Comparison of ENCODE assay signal across 22 cellular contexts in the genomic region with DNA sequence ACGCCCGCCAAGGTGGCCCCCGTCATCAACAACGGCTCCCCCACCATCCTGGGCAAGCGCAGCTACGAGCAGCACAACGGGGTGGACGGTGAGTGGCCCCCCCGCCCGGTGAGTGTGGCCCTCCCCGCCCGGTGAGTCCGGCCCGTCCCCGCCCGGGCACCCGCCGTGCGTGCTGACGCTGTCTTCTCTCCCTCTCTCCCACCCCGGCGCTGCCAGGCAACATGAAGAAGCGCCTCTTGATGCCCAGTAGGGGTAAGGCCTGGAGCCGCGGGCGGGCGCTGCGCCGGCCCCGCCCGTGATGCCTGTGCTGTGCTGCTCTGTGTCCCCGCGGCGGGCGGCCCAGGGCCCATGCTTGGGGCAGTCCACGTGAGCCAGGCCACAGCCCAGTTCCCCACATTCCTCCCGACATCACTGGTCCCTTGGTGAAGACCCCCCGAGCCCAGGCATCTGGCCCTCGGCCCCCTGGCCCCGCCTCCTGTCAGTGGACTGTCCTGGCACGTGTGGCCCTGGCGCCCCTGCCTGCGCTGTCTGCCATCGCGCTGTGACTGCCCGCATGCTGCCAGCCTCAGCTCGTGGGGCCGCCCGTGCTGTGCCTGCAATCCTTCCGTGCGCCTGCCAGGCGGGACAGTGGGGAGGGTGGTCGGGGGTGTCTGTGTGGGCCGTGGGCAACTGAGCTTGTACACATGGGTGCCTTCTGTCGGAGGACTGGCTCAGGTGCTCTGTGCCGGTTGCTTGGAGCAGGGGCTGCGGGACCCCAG. TPM values are rescaled to one million over a fixed set of nuclear protein-coding genes. Genes with fewer than 3 reads are reported as not detected.
DNase-seq lines count a peak whose midpoint lies in the region; ATAC-seq and TF ChIP-seq lines count a peak whose summit lies in the region.
"Had no signal": no experiment of that assay in that cellular context is flagged by ENCODE, and none has a peak within 500 bp of the region (broad histone marks: within the 10 kb centered on the region; RNA-seq: fewer than 3 reads in every experiment).

No MANE protein-coding gene starts in this region.

- H3K36me3 Mint-ChIP-seq in CD4-positive, alpha-beta T cell (ENCODE audit: low read depth) = peaks cover 6% of the 10 kb centered on the region

- H3K9me3 ChIP-seq in cardiac muscle cell (ENCODE audit: low read depth) = no peaks in the 10 kb centered on the region
- H3K9me3 ChIP-seq in trophoblast cell (ENCODE audit: insufficient read depth, low read depth, low read length) = peaks cover 3% of the 10 kb centered on the region
- no peaks in the 10 kb centered on the region for H3K9me3 ChIP-seq in effector memory CD4-positive, alpha-beta T cell (ENCODE audit: control insufficient read depth, low read length)
- H3K9me3 ChIP-seq in CD4-positive, alpha-beta T cell (ENCODE audit: control insufficient read depth, low read length) = no peaks in the 10 kb centered on the region
- H3K9me3 ChIP-seq: body of pancreas, colonic mucosa, left lung, testis had no signal

- no peak overlapping the region for H2BK120ac ChIP-seq in trophoblast cell (ENCODE audit: insufficient read depth, low read length, poor library complexity)

- intact Hi-C loops in CD4-positive, alpha-beta T cell (cut with DNase I, micrococcal nuclease) = no loop called here

- H3K4me3 ChIP-seq in cardiac muscle cell (no peak overlapping the region), trophoblast cell (ENCODE audit: low read depth, low read length) (no peak overlapping the region)
- no peak overlapping the region for H3K4me3 ChIP-seq in effector memory CD4-positive, alpha-beta T cell (ENCODE audit: insufficient read depth, low read depth, low read length, poor library complexity, severe bottlenecking)
- H3K4me3 ChIP-seq: body of pancreas, colonic mucosa, left lung, testis had no signal

- no peak for TF ChIP-seq POLR2A in GM18505 (IDR thresholded peaks at IDR 0.05; ENCODE audit: borderline replicate concordance, extremely low read depth, insufficient read depth, insufficient read length)

- ATAC-seq in GM18505 (IDR thresholded peaks at IDR 0.05; ENCODE audit: unreplicated experiment) (no peak), GM18511 (IDR thresholded peaks at IDR 0.05; ENCODE audit: unreplicated experiment) (no peak)
- ATAC-seq in CD4-positive, alpha-beta T cell (ENCODE audit: poor library complexity) = no peak
- ATAC-seq: body of pancreas, WTC11 had no signal

- peaks cover 30% of the 10 kb centered on the region for H3K36me3 ChIP-seq in cardiac muscle cell
- peaks cover 80 to 84% of the 10 kb centered on the region in 2 experiments for H3K36me3 ChIP-seq in trophoblast cell (ENCODE audit: control insufficient read depth in 1 of 2, insufficient read depth in 2 of 2, low read length in 2 of 2)
- H3K36me3 ChIP-seq in effector memory CD4-positive, alpha-beta T cell (ENCODE audit: control insufficient read depth, insufficient read depth, low read length) = peaks cover 36% of the 10 kb centered on the region
- H3K36me3 ChIP-seq: colonic mucosa had no signal

- no CpG with 5 or more reads among the region's 57 CpGs for WGBS in trophoblast cell (ENCODE audit: extremely low coverage, insufficient coverage, insufficient read length)

- peak overlapping the region; percentile 31 for H4K91ac ChIP-seq in trophoblast cell (ENCODE audit: low read depth, low read length)

- no peak overlapping the region for H4K12ac ChIP-seq in trophoblast cell (ENCODE audit: low read depth, low read length)

- no peak overlapping the region for H4K8ac ChIP-seq in trophoblast cell (ENCODE audit: low read depth, low read length)

- no peak overlapping the region for H3K14ac ChIP-seq in trophoblast cell (ENCODE audit: low read length)

- DNase-seq in HT-29 (ENCODE audit: low spot score) (peak; percentile 67), RWPE1 (ENCODE audit: low spot score) (no peak), cardiac muscle cell (ENCODE audit: low read depth in 1 of 2, low spot score in 1 of 2) (no peak), trophoblast cell (no peak)
- no peak for DNase-seq in effector memory CD4-positive, alpha-beta T cell
- DNase-seq in CD4-positive, alpha-beta T cell = no peak
- DNase-seq: activated CD8-positive, alpha-beta memory T cell treated with anti-CD3 and anti-CD28 coated beads, Interleukin-2, amount 50 U/mL, for 4 hours; body of pancreas; CD8-positive, alpha-beta memory T cell; colonic mucosa; DMS153; GF-D8; left lung; NCI-H1092 treated with DMSO at 0.1 percent for 48 hours; NCI-H2081; NK-92 treated with Interleukin-12 subunit alpha and Interleukin-12 subunit beta, amount 100 ng/mL, for 24 hours; stimulated activated CD8-positive, alpha-beta memory T cell treated with anti-CD3 and anti-CD28 coated beads, Interleukin-4, amount 100 ng/mL, for 48 hours; testis had no signal

- H2AK5ac ChIP-seq in trophoblast cell (ENCODE audit: low read length) = no peak overlapping the region

- POLR2A ChIA-PET in RWPE1 (lab: Yijun Ruan, JAX; ENCODE audit: low non-redundant PET) = interaction anchor here (0.6 kb wide), 1 partner anchor 786 kb away, joined by 3 read pairs; no protein-coding TSS in a partner anchor
- POLR2A ChIA-PET in CD4-positive, alpha-beta T cell (lab: Charles Lee) = no interaction called here

- H3K4me1 Mint-ChIP-seq in CD4-positive, alpha-beta T cell (ENCODE audit: low read depth) = no peaks in the 10 kb centered on the region
- H3K4me1 Mint-ChIP-seq: CD8-positive, alpha-beta memory T cell; WTC11 had no signal

- no peak overlapping the region for H3K4me2 ChIP-seq in trophoblast cell (ENCODE audit: low read length)

- no peak overlapping the region for H2AFZ ChIP-seq in trophoblast cell (ENCODE audit: insufficient read depth, low read length, poor library complexity)

- no peak overlapping the region for H2BK5ac ChIP-seq in trophoblast cell (ENCODE audit: low read depth, low read length, poor library complexity)

- no peaks in the 10 kb centered on the region for H3K27me3 ChIP-seq in cardiac muscle cell
- no peaks in the 10 kb centered on the region for H3K27me3 ChIP-seq in trophoblast cell (ENCODE audit: insufficient read depth, low read length)
- H3K27me3 ChIP-seq in effector memory CD4-positive, alpha-beta T cell (replicated peaks; ENCODE audit: control insufficient read depth, insufficient read depth, low read length, poor library complexity, severe bottlenecking) = no peaks in the 10 kb centered on the region
- H3K27me3 ChIP-seq in CD4-positive, alpha-beta T cell (ENCODE audit: control insufficient read depth, insufficient read depth, low read length) = no peaks in the 10 kb centered on the region
- H3K27me3 ChIP-seq: body of pancreas, colonic mucosa, left lung, testis had no signal

- H3K4me1 ChIP-seq in cardiac muscle cell (ENCODE audit: low read depth) = peaks cover 55% of the 10 kb centered on the region
- H3K4me1 ChIP-seq in trophoblast cell (ENCODE audit: control insufficient read depth in 1 of 2, insufficient read depth in 2 of 2, low read length in 2 of 2) = peaks cover 0 to 4% of the 10 kb centered on the region in 2 experiments
- H3K4me1 ChIP-seq in effector memory CD4-positive, alpha-beta T cell (ENCODE audit: control insufficient read depth, insufficient read depth, low read length, poor library complexity, severe bottlenecking) = no peaks in the 10 kb centered on the region
- H3K4me1 ChIP-seq: colonic mucosa had no signal

- TF ChIP-seq CTCF in RWPE1 (conservative IDR thresholded peaks at IDR 0.05; ENCODE audit: low read depth) = no peak
- no peak for TF ChIP-seq CTCF in cardiac muscle cell (IDR thresholded peaks at IDR 0.05; ENCODE audit: low read depth, low read length)
- TF ChIP-seq CTCF in CD4-positive, alpha-beta T cell (IDR thresholded peaks at IDR 0.05) = no peak

- H3K9ac ChIP-seq in trophoblast cell (ENCODE audit: low read length) = no peak overlapping the region

- H3K4me3 Mint-ChIP-seq in CD4-positive, alpha-beta T cell = no peak overlapping the region
- H3K4me3 Mint-ChIP-seq: CD8-positive, alpha-beta memory T cell; T-helper 2 cell treated with Interferon-gamma antibody and Interleukin-4, amounts not matched to agents 5 μg/mL and 100 μg/mL, for 36 hours; WTC11 had no signal

- no peaks in the 10 kb centered on the region for H3K9me3 Mint-ChIP-seq in CD4-positive, alpha-beta T cell
- H3K9me3 Mint-ChIP-seq: CD8-positive, alpha-beta memory T cell; T-helper 2 cell treated with Interferon-gamma antibody and Interleukin-4, amounts not matched to agents 5 μg/mL and 100 μg/mL, for 36 hours; WTC11 had no signal

- no peak overlapping the region for H3K27ac Mint-ChIP-seq in CD4-positive, alpha-beta T cell
- H3K27ac Mint-ChIP-seq: CD8-positive, alpha-beta memory T cell; T-helper 2 cell treated with Interferon-gamma antibody and Interleukin-4, amounts not matched to agents 5 μg/mL and 100 μg/mL, for 36 hours; WTC11 had no signal

- no peak overlapping the region for H3K4ac ChIP-seq in trophoblast cell (ENCODE audit: low read depth, low read length)

- H3K79me2 ChIP-seq in trophoblast cell (ENCODE audit: control insufficient read depth, insufficient read depth, low read length, poor library complexity) = no peaks in the 10 kb centered on the region

- H3K79me1 ChIP-seq in trophoblast cell (ENCODE audit: low read length) = peaks cover 3% of the 10 kb centered on the region

- no peak overlapping the region for H3K23ac ChIP-seq in trophoblast cell (ENCODE audit: low read length)

- H2BK12ac ChIP-seq in trophoblast cell (ENCODE audit: low read length) = no peak overlapping the region

- no peak overlapping the region for H3K18ac ChIP-seq in trophoblast cell (ENCODE audit: low read length)

- H3K27ac ChIP-seq in RWPE1 (peak overlapping the region; percentile 100), cardiac muscle cell (peak overlapping the region; percentile 98), trophoblast cell (ENCODE audit: low read depth, low read length) (no peak overlapping the region)
- no peak overlapping the region for H3K27ac ChIP-seq in effector memory CD4-positive, alpha-beta T cell (ENCODE audit: insufficient read depth, low read length, poor library complexity, severe bottlenecking)
- H3K27ac ChIP-seq in CD4-positive, alpha-beta T cell (ENCODE audit: low read depth, low read length) = no peak overlapping the region
- H3K27ac ChIP-seq: body of pancreas, colonic mucosa, testis had no signal

- H3K27me3 Mint-ChIP-seq in CD4-positive, alpha-beta T cell = no peaks in the 10 kb centered on the region
- H3K27me3 Mint-ChIP-seq: CD8-positive, alpha-beta memory T cell had no signal

- CTCF ChIA-PET in RWPE1 (lab: Yijun Ruan, JAX) = interaction anchor here (0.6 to 1.0 kb wide), 2 partner anchors 14 to 59 kb away, joined by 3 read pairs; no protein-coding TSS in a partner anchor
- CTCF ChIA-PET in CD4-positive, alpha-beta T cell (lab: Charles Lee) = interaction anchor here (1.5 kb wide), 1 partner anchor 18 kb away, joined by 4 read pairs; no protein-coding TSS in a partner anchor

RNA-seq across cellular contexts. Expression of gene CRIP2, which starts 8.0 kb away (rescaled TPM):
- total RNA-seq in HT-29 (2014; rRNA removed; shearing (Covaris generic)) = 267 and 274 TPM in 2 replicates
- total RNA-seq in cardiac muscle cell = 804 and 1,173 TPM in 2 replicates
- polyA plus RNA-seq in cardiac muscle cell = 1,364 and 1,845 TPM in 2 replicates
- polyA plus RNA-seq in trophoblast cell (2013) = 85.1 and 90.0 TPM in 2 replicates
- 10 to 100 TPM; 62.5 to 68.3 TPM for total RNA-seq in CD4-positive, alpha-beta T cell

RNA-seq across cellular contexts. Expression of gene CRIP1, which starts 20.0 kb away (rescaled TPM):
- total RNA-seq in HT-29 (2014; rRNA removed; shearing (Covaris generic)) = 667 and 791 TPM in 2 replicates
- total RNA-seq in cardiac muscle cell = 46.9 and 51.1 TPM in 2 replicates
- 196 and 203 TPM in 2 replicates for polyA plus RNA-seq in cardiac muscle cell
- 44.7 and 45.0 TPM in 2 replicates for polyA plus RNA-seq in trophoblast cell (2013)
- 100 to 1,000 TPM; 250 to 258 TPM for total RNA-seq in CD4-positive, alpha-beta T cell

RNA-seq across cellular contexts. Expression of gene TEDC1, which starts 24.4 kb away (rescaled TPM):
- 112 and 140 TPM in 2 replicates for total RNA-seq in HT-29 (2014; rRNA removed; shearing (Covaris generic))
- 32.0 and 33.0 TPM in 2 replicates for total RNA-seq in cardiac muscle cell
- 27.4 and 27.6 TPM in 2 replicates for polyA plus RNA-seq in cardiac muscle cell
- 8.8 and 8.9 TPM in 2 replicates for polyA plus RNA-seq in trophoblast cell (2013)
- total RNA-seq in CD4-positive, alpha-beta T cell = 100 to 1,000 TPM; 102 to 108 TPM

RNA-seq across cellular contexts. Expression of gene MTA1, which starts 47.0 kb away (rescaled TPM):
- total RNA-seq in HT-29 (2014; rRNA removed; shearing (Covaris generic)) = 120 and 136 TPM in 2 replicates
- total RNA-seq in cardiac muscle cell = 136 and 208 TPM in 2 replicates
- 110 and 149 TPM in 2 replicates for polyA plus RNA-seq in cardiac muscle cell
- polyA plus RNA-seq in trophoblast cell (2013) = 90.0 and 91.2 TPM in 2 replicates
- total RNA-seq in CD4-positive, alpha-beta T cell = 100 to 1,000 TPM; 107 to 113 TPM

RNA-seq across cellular contexts. Expression of gene TMEM121, which starts 59.7 kb away (rescaled TPM):
- 0.31 and 0.65 TPM in 2 replicates for total RNA-seq in HT-29 (2014; rRNA removed; shearing (Covaris generic))
- total RNA-seq in cardiac muscle cell = 6.8 and 8.8 TPM in 2 replicates
- 4.4 and 6.4 TPM in 2 replicates for polyA plus RNA-seq in cardiac muscle cell
- polyA plus RNA-seq in trophoblast cell (2013) = 0.12 TPM in 2 replicates
- 1 to 10 TPM; 1.6 to 1.7 TPM for total RNA-seq in CD4-positive, alpha-beta T cell

Comparison
In these comparisons a context has a peak if more than half of its experiments do, and no peak if none do; other contexts are left out.
1. H3K27ac ChIP-seq: peak in RWPE1 (single experiment) and cardiac muscle cell (single experiment); none in trophoblast cell (single experiment), effector memory CD4-positive, alpha-beta T cell (single experiment) and CD4-positive, alpha-beta T cell (single experiment).